1 cellular context compared by ENCODE assay signal in the genomic region with DNA sequence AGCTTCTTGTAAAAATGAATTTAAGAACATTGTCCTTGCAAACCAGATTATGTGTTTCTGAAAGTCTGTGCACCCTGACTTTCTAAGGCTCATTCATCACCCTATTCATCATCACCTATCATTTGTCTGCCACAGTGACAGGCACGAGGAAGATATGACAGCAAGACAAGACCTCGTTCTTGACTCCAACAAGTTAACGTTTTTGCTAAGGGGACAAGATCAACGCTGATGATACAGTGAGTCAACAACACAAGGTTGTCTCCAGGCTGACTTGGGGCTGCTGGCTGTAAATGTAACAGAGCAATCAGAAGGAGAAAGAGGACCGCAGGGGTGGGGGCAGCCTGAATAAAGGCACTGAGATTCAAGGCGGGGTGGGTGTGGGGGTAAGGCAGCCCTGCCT.
A peak's percentile ranks its signal among the peaks of the same experiment; 100 is the strongest.
TF ChIP-seq lines count a peak whose summit lies in the region.

No MANE protein-coding gene starts in this region.

TF ChIP-seq in K562, 482 proteins besides CTCF, POLR2A, EP300 and RAD21 (continued from another document and continues in another):
- TF ChIP-seq, protein P1, sequence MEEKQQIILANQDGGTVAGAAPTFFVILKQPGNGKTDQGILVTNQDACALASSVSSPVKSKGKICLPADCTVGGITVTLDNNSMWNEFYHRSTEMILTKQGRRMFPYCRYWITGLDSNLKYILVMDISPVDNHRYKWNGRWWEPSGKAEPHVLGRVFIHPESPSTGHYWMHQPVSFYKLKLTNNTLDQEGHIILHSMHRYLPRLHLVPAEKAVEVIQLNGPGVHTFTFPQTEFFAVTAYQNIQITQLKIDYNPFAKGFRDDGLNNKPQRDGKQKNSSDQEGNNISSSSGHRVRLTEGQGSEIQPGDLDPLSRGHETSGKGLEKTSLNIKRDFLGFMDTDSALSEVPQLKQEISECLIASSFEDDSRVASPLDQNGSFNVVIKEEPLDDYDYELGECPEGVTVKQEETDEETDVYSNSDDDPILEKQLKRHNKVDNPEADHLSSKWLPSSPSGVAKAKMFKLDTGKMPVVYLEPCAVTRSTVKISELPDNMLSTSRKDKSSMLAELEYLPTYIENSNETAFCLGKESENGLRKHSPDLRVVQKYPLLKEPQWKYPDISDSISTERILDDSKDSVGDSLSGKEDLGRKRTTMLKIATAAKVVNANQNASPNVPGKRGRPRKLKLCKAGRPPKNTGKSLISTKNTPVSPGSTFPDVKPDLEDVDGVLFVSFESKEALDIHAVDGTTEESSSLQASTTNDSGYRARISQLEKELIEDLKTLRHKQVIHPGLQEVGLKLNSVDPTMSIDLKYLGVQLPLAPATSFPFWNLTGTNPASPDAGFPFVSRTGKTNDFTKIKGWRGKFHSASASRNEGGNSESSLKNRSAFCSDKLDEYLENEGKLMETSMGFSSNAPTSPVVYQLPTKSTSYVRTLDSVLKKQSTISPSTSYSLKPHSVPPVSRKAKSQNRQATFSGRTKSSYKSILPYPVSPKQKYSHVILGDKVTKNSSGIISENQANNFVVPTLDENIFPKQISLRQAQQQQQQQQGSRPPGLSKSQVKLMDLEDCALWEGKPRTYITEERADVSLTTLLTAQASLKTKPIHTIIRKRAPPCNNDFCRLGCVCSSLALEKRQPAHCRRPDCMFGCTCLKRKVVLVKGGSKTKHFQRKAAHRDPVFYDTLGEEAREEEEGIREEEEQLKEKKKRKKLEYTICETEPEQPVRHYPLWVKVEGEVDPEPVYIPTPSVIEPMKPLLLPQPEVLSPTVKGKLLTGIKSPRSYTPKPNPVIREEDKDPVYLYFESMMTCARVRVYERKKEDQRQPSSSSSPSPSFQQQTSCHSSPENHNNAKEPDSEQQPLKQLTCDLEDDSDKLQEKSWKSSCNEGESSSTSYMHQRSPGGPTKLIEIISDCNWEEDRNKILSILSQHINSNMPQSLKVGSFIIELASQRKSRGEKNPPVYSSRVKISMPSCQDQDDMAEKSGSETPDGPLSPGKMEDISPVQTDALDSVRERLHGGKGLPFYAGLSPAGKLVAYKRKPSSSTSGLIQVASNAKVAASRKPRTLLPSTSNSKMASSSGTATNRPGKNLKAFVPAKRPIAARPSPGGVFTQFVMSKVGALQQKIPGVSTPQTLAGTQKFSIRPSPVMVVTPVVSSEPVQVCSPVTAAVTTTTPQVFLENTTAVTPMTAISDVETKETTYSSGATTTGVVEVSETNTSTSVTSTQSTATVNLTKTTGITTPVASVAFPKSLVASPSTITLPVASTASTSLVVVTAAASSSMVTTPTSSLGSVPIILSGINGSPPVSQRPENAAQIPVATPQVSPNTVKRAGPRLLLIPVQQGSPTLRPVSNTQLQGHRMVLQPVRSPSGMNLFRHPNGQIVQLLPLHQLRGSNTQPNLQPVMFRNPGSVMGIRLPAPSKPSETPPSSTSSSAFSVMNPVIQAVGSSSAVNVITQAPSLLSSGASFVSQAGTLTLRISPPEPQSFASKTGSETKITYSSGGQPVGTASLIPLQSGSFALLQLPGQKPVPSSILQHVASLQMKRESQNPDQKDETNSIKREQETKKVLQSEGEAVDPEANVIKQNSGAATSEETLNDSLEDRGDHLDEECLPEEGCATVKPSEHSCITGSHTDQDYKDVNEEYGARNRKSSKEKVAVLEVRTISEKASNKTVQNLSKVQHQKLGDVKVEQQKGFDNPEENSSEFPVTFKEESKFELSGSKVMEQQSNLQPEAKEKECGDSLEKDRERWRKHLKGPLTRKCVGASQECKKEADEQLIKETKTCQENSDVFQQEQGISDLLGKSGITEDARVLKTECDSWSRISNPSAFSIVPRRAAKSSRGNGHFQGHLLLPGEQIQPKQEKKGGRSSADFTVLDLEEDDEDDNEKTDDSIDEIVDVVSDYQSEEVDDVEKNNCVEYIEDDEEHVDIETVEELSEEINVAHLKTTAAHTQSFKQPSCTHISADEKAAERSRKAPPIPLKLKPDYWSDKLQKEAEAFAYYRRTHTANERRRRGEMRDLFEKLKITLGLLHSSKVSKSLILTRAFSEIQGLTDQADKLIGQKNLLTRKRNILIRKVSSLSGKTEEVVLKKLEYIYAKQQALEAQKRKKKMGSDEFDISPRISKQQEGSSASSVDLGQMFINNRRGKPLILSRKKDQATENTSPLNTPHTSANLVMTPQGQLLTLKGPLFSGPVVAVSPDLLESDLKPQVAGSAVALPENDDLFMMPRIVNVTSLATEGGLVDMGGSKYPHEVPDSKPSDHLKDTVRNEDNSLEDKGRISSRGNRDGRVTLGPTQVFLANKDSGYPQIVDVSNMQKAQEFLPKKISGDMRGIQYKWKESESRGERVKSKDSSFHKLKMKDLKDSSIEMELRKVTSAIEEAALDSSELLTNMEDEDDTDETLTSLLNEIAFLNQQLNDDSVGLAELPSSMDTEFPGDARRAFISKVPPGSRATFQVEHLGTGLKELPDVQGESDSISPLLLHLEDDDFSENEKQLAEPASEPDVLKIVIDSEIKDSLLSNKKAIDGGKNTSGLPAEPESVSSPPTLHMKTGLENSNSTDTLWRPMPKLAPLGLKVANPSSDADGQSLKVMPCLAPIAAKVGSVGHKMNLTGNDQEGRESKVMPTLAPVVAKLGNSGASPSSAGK (IDR thresholded peaks at IDR 0.05), result no peak; the same call in 1 of the 2 replicates
- TF ChIP-seq TCF7 (IDR thresholded peaks at IDR 0.05; ENCODE audit: borderline replicate concordance) (no peak), CCNT2 (IDR thresholded peaks at IDR 0.05; ENCODE audit: borderline replicate concordance, extremely low read depth, insufficient read length, low read depth, low read length) (peak; percentile 16), LARP7 (IDR thresholded peaks at IDR 0.05) (no peak), PURB (CRISPR knock-in tag; IDR thresholded peaks at IDR 0.05; ENCODE audit: low read depth) (no peak), SOX6 (IDR thresholded peaks at IDR 0.05) (peak; percentile 84), ESRRA (IDR thresholded peaks at IDR 0.05; ENCODE audit: borderline replicate concordance, low read depth) (peak; percentile 10; the same call in 1 of the 2 replicates), DIDO1 (tag; IDR thresholded peaks at IDR 0.05; ENCODE audit: low read depth) (no peak), TEAD4 (IDR thresholded peaks at IDR 0.05; ENCODE audit: low read length) (peak; percentile 68), TEAD4 (CRISPR knock-in tag; IDR thresholded peaks at IDR 0.05; ENCODE audit: borderline replicate concordance) (no peak), MIER1 (IDR thresholded peaks at IDR 0.05; ENCODE audit: low read depth) (no peak), MEIS2 (IDR thresholded peaks at IDR 0.05; ENCODE audit: partially characterized antibody) (peak; percentile 99), TBL1XR1 (IDR thresholded peaks at IDR 0.05; ENCODE audit: low read length in 2 of 2) (0 out of 4 replicates have a peak, but pooled peaks of 1 of the 2 experiments have one; percentile 29), ZNF79 (CRISPR knock-in tag; IDR thresholded peaks at IDR 0.05; ENCODE audit: low read depth) (0 out of 2 replicates have a peak, but pooled peaks have one; percentile 36), MXI1 (IDR thresholded peaks at IDR 0.05; ENCODE audit: low read depth, low read length) (no peak), NFIX (CRISPR knock-in tag; IDR thresholded peaks at IDR 0.05; ENCODE audit: low read depth) (no peak), ARID1B (IDR thresholded peaks at IDR 0.05) (peak; percentile 76), MAFK (IDR thresholded peaks at IDR 0.05; ENCODE audit: low read length) (no peak), ZKSCAN3 (CRISPR knock-in tag; IDR thresholded peaks at IDR 0.05) (no peak), NCOA2 (IDR thresholded peaks at IDR 0.05; ENCODE audit: partially characterized antibody in 2 of 2) (no peak), BHLHE40 (IDR thresholded peaks at IDR 0.05; ENCODE audit: low read length) (peak; percentile 75), ZNF197 (CRISPR knock-in tag; IDR thresholded peaks at IDR 0.05; ENCODE audit: low read depth) (no peak), PHTF2 (CRISPR knock-in tag; IDR thresholded peaks at IDR 0.05) (no peak), JUN (IDR thresholded peaks at IDR 0.05; ENCODE audit: borderline replicate concordance, low read depth, low read length) (peak; percentile 34; the same call in 1 of the 2 replicates), JUN (CRISPR knock-in tag; IDR thresholded peaks at IDR 0.05; ENCODE audit: borderline replicate concordance) (no peak), ARNT (IDR thresholded peaks at IDR 0.05) (no peak), MYC (IDR thresholded peaks at IDR 0.05; ENCODE audit: low read depth, low read length) (0 out of 2 replicates have a peak, but pooled peaks have one; percentile 51), MYC (CRISPR knock-in tag; IDR thresholded peaks at IDR 0.05; ENCODE audit: borderline replicate concordance, low read depth) (no peak), RBM39 (optimal IDR thresholded peaks at IDR 0.05; ENCODE audit: low read depth, low read length) (no peak), CTBP1 (IDR thresholded peaks at IDR 0.05; ENCODE audit: borderline replicate concordance) (peak; percentile 65), SMARCA4 (IDR thresholded peaks at IDR 0.05) (peak; percentile 66; the same call in 1 of the 2 replicates), TRIM28 (IDR thresholded peaks at IDR 0.05) (no peak), KLF13 (tag; IDR thresholded peaks at IDR 0.05; ENCODE audit: borderline replicate concordance, low read depth) (no peak), MBD2 (IDR thresholded peaks at IDR 0.05; ENCODE audit: borderline replicate concordance, low read depth) (no peak), GATAD2A (IDR thresholded peaks at IDR 0.05) (peak; percentile 45; the same call in 1 of the 2 replicates), ZNF354B (CRISPR knock-in tag; IDR thresholded peaks at IDR 0.05) (no peak), ERF (CRISPR knock-in tag; IDR thresholded peaks at IDR 0.05) (no peak)
- TF ChIP-seq, protein P2, sequence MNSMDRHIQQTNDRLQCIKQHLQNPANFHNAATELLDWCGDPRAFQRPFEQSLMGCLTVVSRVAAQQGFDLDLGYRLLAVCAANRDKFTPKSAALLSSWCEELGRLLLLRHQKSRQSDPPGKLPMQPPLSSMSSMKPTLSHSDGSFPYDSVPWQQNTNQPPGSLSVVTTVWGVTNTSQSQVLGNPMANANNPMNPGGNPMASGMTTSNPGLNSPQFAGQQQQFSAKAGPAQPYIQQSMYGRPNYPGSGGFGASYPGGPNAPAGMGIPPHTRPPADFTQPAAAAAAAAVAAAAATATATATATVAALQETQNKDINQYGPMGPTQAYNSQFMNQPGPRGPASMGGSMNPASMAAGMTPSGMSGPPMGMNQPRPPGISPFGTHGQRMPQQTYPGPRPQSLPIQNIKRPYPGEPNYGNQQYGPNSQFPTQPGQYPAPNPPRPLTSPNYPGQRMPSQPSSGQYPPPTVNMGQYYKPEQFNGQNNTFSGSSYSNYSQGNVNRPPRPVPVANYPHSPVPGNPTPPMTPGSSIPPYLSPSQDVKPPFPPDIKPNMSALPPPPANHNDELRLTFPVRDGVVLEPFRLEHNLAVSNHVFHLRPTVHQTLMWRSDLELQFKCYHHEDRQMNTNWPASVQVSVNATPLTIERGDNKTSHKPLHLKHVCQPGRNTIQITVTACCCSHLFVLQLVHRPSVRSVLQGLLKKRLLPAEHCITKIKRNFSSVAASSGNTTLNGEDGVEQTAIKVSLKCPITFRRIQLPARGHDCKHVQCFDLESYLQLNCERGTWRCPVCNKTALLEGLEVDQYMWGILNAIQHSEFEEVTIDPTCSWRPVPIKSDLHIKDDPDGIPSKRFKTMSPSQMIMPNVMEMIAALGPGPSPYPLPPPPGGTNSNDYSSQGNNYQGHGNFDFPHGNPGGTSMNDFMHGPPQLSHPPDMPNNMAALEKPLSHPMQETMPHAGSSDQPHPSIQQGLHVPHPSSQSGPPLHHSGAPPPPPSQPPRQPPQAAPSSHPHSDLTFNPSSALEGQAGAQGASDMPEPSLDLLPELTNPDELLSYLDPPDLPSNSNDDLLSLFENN (IDR thresholded peaks at IDR 0.05; ENCODE audit: low read depth in 2 of 2, low read length in 2 of 2), result no peak
- TF ChIP-seq, protein P3, sequence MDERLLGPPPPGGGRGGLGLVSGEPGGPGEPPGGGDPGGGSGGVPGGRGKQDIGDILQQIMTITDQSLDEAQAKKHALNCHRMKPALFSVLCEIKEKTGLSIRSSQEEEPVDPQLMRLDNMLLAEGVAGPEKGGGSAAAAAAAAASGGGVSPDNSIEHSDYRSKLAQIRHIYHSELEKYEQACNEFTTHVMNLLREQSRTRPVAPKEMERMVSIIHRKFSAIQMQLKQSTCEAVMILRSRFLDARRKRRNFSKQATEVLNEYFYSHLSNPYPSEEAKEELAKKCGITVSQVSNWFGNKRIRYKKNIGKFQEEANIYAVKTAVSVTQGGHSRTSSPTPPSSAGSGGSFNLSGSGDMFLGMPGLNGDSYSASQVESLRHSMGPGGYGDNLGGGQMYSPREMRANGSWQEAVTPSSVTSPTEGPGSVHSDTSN (CRISPR knock-in tag; IDR thresholded peaks at IDR 0.05; ENCODE audit: low read depth), result peak; percentile 60; the same call in 1 of the 2 replicates
- TF ChIP-seq, protein P3 (tag; conservative IDR thresholded peaks at IDR 0.05; ENCODE audit: low read depth), result peak; percentile 98
- TF ChIP-seq, protein P4, sequence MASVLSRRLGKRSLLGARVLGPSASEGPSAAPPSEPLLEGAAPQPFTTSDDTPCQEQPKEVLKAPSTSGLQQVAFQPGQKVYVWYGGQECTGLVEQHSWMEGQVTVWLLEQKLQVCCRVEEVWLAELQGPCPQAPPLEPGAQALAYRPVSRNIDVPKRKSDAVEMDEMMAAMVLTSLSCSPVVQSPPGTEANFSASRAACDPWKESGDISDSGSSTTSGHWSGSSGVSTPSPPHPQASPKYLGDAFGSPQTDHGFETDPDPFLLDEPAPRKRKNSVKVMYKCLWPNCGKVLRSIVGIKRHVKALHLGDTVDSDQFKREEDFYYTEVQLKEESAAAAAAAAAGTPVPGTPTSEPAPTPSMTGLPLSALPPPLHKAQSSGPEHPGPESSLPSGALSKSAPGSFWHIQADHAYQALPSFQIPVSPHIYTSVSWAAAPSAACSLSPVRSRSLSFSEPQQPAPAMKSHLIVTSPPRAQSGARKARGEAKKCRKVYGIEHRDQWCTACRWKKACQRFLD (CRISPR knock-in tag; IDR thresholded peaks at IDR 0.05), result no peak
- TF ChIP-seq, protein P5, sequence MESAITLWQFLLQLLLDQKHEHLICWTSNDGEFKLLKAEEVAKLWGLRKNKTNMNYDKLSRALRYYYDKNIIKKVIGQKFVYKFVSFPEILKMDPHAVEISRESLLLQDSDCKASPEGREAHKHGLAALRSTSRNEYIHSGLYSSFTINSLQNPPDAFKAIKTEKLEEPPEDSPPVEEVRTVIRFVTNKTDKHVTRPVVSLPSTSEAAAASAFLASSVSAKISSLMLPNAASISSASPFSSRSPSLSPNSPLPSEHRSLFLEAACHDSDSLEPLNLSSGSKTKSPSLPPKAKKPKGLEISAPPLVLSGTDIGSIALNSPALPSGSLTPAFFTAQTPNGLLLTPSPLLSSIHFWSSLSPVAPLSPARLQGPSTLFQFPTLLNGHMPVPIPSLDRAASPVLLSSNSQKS (CRISPR knock-in tag; IDR thresholded peaks at IDR 0.05), result no peak
- TF ChIP-seq, protein P6, sequence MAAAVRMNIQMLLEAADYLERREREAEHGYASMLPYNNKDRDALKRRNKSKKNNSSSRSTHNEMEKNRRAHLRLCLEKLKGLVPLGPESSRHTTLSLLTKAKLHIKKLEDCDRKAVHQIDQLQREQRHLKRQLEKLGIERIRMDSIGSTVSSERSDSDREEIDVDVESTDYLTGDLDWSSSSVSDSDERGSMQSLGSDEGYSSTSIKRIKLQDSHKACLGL (CRISPR knock-in tag; IDR thresholded peaks at IDR 0.05; ENCODE audit: borderline replicate concordance, poor library complexity, severe bottlenecking), result no peak
